In genomic region chr1:150508982-150509381, GRCh38 we compare ENCODE assay signal across 17 cellular contexts. TPM values are rescaled to one million over a fixed set of nuclear protein-coding genes. Genes with fewer than 3 reads are reported as not detected.
DNase-seq lines count a peak whose midpoint lies in the region; ATAC-seq and TF ChIP-seq lines count a peak whose summit lies in the region.
"Had no signal": no experiment of that assay in that cellular context is flagged by ENCODE, and none has a peak within 500 bp of the region (broad histone marks: within the 10 kb centered on the region; RNA-seq: fewer than 3 reads in every experiment).

No MANE protein-coding gene starts in this region.

- no peak overlapping the region for H3K27ac ChIP-seq in SK-N-SH (ENCODE audit: low read depth in 2 of 2, low read length in 1 of 2)
- peak overlapping the region; percentile 54 for H3K27ac ChIP-seq in epithelial cell of prostate
- peak overlapping the region; percentile 71 for H3K27ac ChIP-seq in upper lobe of right lung

- H3K36me3 ChIP-seq in SK-N-SH (replicated peaks in 1 of 2; ENCODE audit: control insufficient read depth in 1 of 2, insufficient read depth in 2 of 2, low read length in 1 of 2) (peaks cover 0 to 16% of the 10 kb centered on the region in 2 experiments), mucosa of stomach (ENCODE audit: control insufficient read depth, insufficient read depth, low read length) (no peaks in the 10 kb centered on the region), upper lobe of right lung (peaks cover 21% of the 10 kb centered on the region)
- H3K36me3 ChIP-seq: colonic mucosa had no signal

- H3K4me3 ChIP-seq in SK-N-SH (ENCODE audit: low read depth in 2 of 2, low read length in 1 of 2) (peak overlapping the region in 1 of 2 experiments; percentile 55; a peak in 1 of 4 replicates), mucosa of stomach (ENCODE audit: low read length) (no peak overlapping the region), upper lobe of right lung (no peak overlapping the region)

- no peak overlapping the region for H2AFZ ChIP-seq in SK-N-SH (ENCODE audit: low read depth)

- TF ChIP-seq CTCF in SK-N-SH (IDR thresholded peaks at IDR 0.05) (no peak), upper lobe of right lung (IDR thresholded peaks at IDR 0.05) (no peak)

- no peak for TF ChIP-seq RAD21 in SK-N-SH (IDR thresholded peaks at IDR 0.05; ENCODE audit: low read length)

- POLR2A ChIA-PET in SK-N-SH (lab: Yijun Ruan, JAX): no interaction called here

- no peaks in the 10 kb centered on the region for H3K27me3 ChIP-seq in SK-N-SH (ENCODE audit: insufficient read depth)
- H3K27me3 ChIP-seq in mucosa of stomach (ENCODE audit: control insufficient read depth, insufficient read depth, low read length): no peaks in the 10 kb centered on the region
- H3K27me3 ChIP-seq in upper lobe of right lung: no peaks in the 10 kb centered on the region
- H3K27me3 ChIP-seq: colonic mucosa, right lobe of liver had no signal

- peaks cover 8% of the 10 kb centered on the region for H3F3A ChIP-seq in SK-N-SH (replicated peaks; ENCODE audit: insufficient read depth)

- 88% methylated on average over 2 of the region's 4 CpGs for WGBS in SK-N-SH (ENCODE audit: low lambda C conversion rate)

- H3K4me2 ChIP-seq in SK-N-SH: peak overlapping the region; percentile 90

- no peaks in the 10 kb centered on the region for H3K9me2 ChIP-seq in SK-N-SH

- TF ChIP-seq EP300 in SK-N-SH (IDR thresholded peaks at IDR 0.05; ENCODE audit: borderline replicate concordance in 1 of 2, low read depth in 1 of 2, low read length in 1 of 2): no peak

- peaks cover 13% of the 10 kb centered on the region for H3K79me2 ChIP-seq in SK-N-SH (ENCODE audit: insufficient read depth)

- peak overlapping the region; percentile 73; the same call in 1 of the 2 replicates for H3K9ac ChIP-seq in SK-N-SH
- peak overlapping the region; percentile 54 for H3K9ac ChIP-seq in mucosa of stomach (ENCODE audit: low read length)

- no peak; the same call in 2 of the 3 replicates for ATAC-seq in SK-N-SH treated with all-trans-retinoic acid at 6 μM for 48 hours
- ATAC-seq in upper lobe of right lung: peak; percentile 45
- ATAC-seq: activated naive CD8-positive, alpha-beta T cell treated with anti-CD3 and anti-CD28 coated beads, Interleukin-2, amount 50 U/mL, for 24 hours; naive thymus-derived CD4-positive, alpha-beta T cell had no signal

- no peak for DNase-seq in SK-N-SH
- DNase-seq in epithelial cell of prostate (ENCODE audit: low read depth, low spot score): no peak
- no peak for DNase-seq in upper lobe of right lung
- no peak for DNase-seq in activated effector memory CD4-positive, alpha-beta T cell treated with anti-CD3 and anti-CD28 coated beads, Interleukin-2, amount 50 U/mL, for 16 hours
- no peak for DNase-seq in foreskin melanocyte
- no peak for DNase-seq in activated T-cell treated with anti-CD3 and anti-CD28 coated beads for 4 hours
- DNase-seq: 8988T; activated naive CD8-positive, alpha-beta T cell treated with anti-CD3 and anti-CD28 coated beads, Interleukin-2, amount 50 U/mL, for 24 hours; colonic mucosa; naive thymus-derived CD4-positive, alpha-beta T cell; NCI-H2081; NCI-H774; SHP77 treated with DMSO at 0.1 percent for 48 hours; substantia nigra had no signal

- CTCF ChIA-PET in SK-N-SH (lab: Yijun Ruan, JAX): interaction anchor here (1.0 to 6.0 kb wide), 2 partner anchors 23 to 52 kb away, joined by 3 to 29 read pairs; no protein-coding TSS in a partner anchor

- H3K4me1 ChIP-seq in SK-N-SH (ENCODE audit: control insufficient read depth in 1 of 2, insufficient read depth in 2 of 2, low read depth in 1 of 2, low read length in 1 of 2): peaks cover 6 to 13% of the 10 kb centered on the region in 2 experiments; a peak in 2 of 4 replicates
- H3K4me1 ChIP-seq in mucosa of stomach (ENCODE audit: control insufficient read depth, insufficient read depth, low read length): peaks cover 23% of the 10 kb centered on the region
- peaks cover 18% of the 10 kb centered on the region for H3K4me1 ChIP-seq in upper lobe of right lung
- H3K4me1 ChIP-seq: right lobe of liver had no signal

- H4K20me1 ChIP-seq in SK-N-SH (ENCODE audit: insufficient read depth): no peaks in the 10 kb centered on the region

- H3K9me3 ChIP-seq in SK-N-SH (no peaks in the 10 kb centered on the region), mucosa of stomach (ENCODE audit: control insufficient read depth, low read length) (no peaks in the 10 kb centered on the region), upper lobe of right lung (no peaks in the 10 kb centered on the region)
- H3K9me3 ChIP-seq: colonic mucosa, right lobe of liver had no signal

- intact Hi-C loops in upper lobe of right lung (cut with DNase I): no loop called here

TF ChIP-seq in SK-N-SH, 30 proteins besides CTCF, POLR2A, EP300 and RAD21 (continues in another document):
- TF ChIP-seq PBX3 (IDR thresholded peaks at IDR 0.05) (no peak), TAF1 (IDR thresholded peaks at IDR 0.05; ENCODE audit: borderline replicate concordance, low read depth, low read length) (no peak), FOSL2 (IDR thresholded peaks at IDR 0.05; ENCODE audit: borderline replicate concordance, low read depth) (no peak), TCF12 (IDR thresholded peaks at IDR 0.05) (no peak), GABPA (IDR thresholded peaks at IDR 0.05; ENCODE audit: low read depth) (no peak), RCOR1 (IDR thresholded peaks at IDR 0.05; ENCODE audit: low read length) (no peak), EZH2phosphoT487 (IDR thresholded peaks at IDR 0.05; ENCODE audit: borderline replicate concordance, low read depth) (no peak), MXI1 (IDR thresholded peaks at IDR 0.05; ENCODE audit: low read depth, low read length) (no peak), CHD2 (IDR thresholded peaks at IDR 0.05; ENCODE audit: low read length, partially characterized antibody) (no peak), GATA2 (CRISPR knock-in tag; IDR thresholded peaks at IDR 0.05) (no peak), RFX5 (IDR thresholded peaks at IDR 0.05; ENCODE audit: low read length) (no peak), TEAD4 (IDR thresholded peaks at IDR 0.05; ENCODE audit: borderline replicate concordance, insufficient read depth) (no peak)

TF ChIP-seq in SK-N-SH treated with all-trans-retinoic acid at 6 μM for 48 hours, 23 proteins besides CTCF, POLR2A, EP300 and RAD21 (continues in another document):
- TF ChIP-seq ESRRG (CRISPR knock-in tag; IDR thresholded peaks at IDR 0.05) (no peak), ISL1 (CRISPR knock-in tag; IDR thresholded peaks at IDR 0.05) (no peak), ZFP30 (CRISPR knock-in tag; IDR thresholded peaks at IDR 0.05) (no peak), TCF4 (CRISPR knock-in tag; IDR thresholded peaks at IDR 0.05; ENCODE audit: borderline replicate concordance) (no peak), ZC3H10 (CRISPR knock-in tag; IDR thresholded peaks at IDR 0.05) (no peak), RARB (CRISPR knock-in tag; IDR thresholded peaks at IDR 0.05) (no peak), CSDC2 (CRISPR knock-in tag; IDR thresholded peaks at IDR 0.05) (no peak), TSHZ2 (CRISPR knock-in tag; IDR thresholded peaks at IDR 0.05) (no peak), CSRNP3 (CRISPR knock-in tag; IDR thresholded peaks at IDR 0.05) (no peak)

RNA-seq across cellular contexts. Expression of gene ECM1, which starts 1.1 kb away (rescaled TPM):
- 20.2 and 32.3 TPM in 2 replicates for polyA plus RNA-seq in SK-N-SH (2012; rRNA removed)
- 9.6 and 16.2 TPM in 2 replicates for polyA plus RNA-seq in SK-N-SH (2012; cell fraction: cytosol; rRNA removed)
- 35.6 and 37.4 TPM in 2 replicates for polyA plus RNA-seq in SK-N-SH (2012; cell fraction: nucleus; rRNA removed)
- 15.5 TPM for total RNA-seq in upper lobe of right lung
- polyA plus RNA-seq: naive thymus-derived CD4-positive, alpha-beta T cell had no signal

RNA-seq across cellular contexts. Expression of gene FALEC, which starts 6.6 kb away (rescaled TPM):
- 0.50 and 0.72 TPM in 2 replicates for polyA plus RNA-seq in SK-N-SH (2012; rRNA removed)
- 0.13 and 0.37 TPM in 2 replicates for polyA plus RNA-seq in SK-N-SH (2012; cell fraction: cytosol; rRNA removed)
- polyA plus RNA-seq in SK-N-SH (2012; cell fraction: nucleus; rRNA removed): 0.68 and 0.89 TPM in 2 replicates
- total RNA-seq in upper lobe of right lung: 1.0 TPM
- total RNA-seq: colonic mucosa, right lobe of liver had no signal

RNA-seq across cellular contexts. Expression of gene TARS2, which starts 21.8 kb away (rescaled TPM):
- 22.2 and 22.7 TPM in 2 replicates for polyA plus RNA-seq in SK-N-SH (2012; rRNA removed)
- polyA plus RNA-seq in SK-N-SH (2012; cell fraction: cytosol; rRNA removed): 14.8 and 16.8 TPM in 2 replicates
- polyA plus RNA-seq in SK-N-SH (2012; cell fraction: nucleus; rRNA removed): 31.3 and 33.8 TPM in 2 replicates
- total RNA-seq in upper lobe of right lung: 18.5 TPM

RNA-seq across cellular contexts. Expression of gene ADAMTSL4, which starts 40.2 kb away (rescaled TPM):
- 2.4 and 3.4 TPM in 2 replicates for polyA plus RNA-seq in SK-N-SH (2012; rRNA removed)
- 1.9 and 3.0 TPM in 2 replicates for polyA plus RNA-seq in SK-N-SH (2012; cell fraction: cytosol; rRNA removed)
- 11.2 and 16.1 TPM in 2 replicates for polyA plus RNA-seq in SK-N-SH (2012; cell fraction: nucleus; rRNA removed)
- total RNA-seq in upper lobe of right lung: 99.2 TPM

Comparison
In these comparisons a context has a peak if more than half of its experiments do, and no peak if none do; other contexts are left out.
1. H3K27ac ChIP-seq: peak in epithelial cell of prostate (single experiment) and upper lobe of right lung (single experiment); none in SK-N-SH (0 of 2).